ENCODE assay signal across 11 cellular contexts in genomic region chr1:245085508-245086095, GRCh38.
A peak's percentile ranks its signal among the peaks of the same experiment; 100 is the strongest.
DNase-seq lines count a peak whose midpoint lies in the region; ATAC-seq and TF ChIP-seq lines count a peak whose summit lies in the region.
"Had no signal": no experiment of that assay in that cellular context is flagged by ENCODE, and none has a peak within 500 bp of the region (broad histone marks: within the 10 kb centered on the region; RNA-seq: fewer than 3 reads in every experiment).

No MANE protein-coding gene starts in this region.

- DNase-seq in GM12865 (ENCODE audit: low read depth), result peak; percentile 51
- peak; percentile 43 for DNase-seq in HCT116 (ENCODE audit: low read depth, low spot score)
- DNase-seq in T1000 (lab: John Stamatoyannopoulos, UW), result peak; percentile 53
- peak; percentile 88 for DNase-seq in kidney tubule cell (ENCODE audit: low spot score)
- no peak for DNase-seq in Karpas-422
- no peak for DNase-seq in NCI-H82 (lab: John Stamatoyannopoulos, UW)
- DNase-seq in cerebellar cortex (ENCODE audit: low spot score), result no peak
- DNase-seq: stimulated activated CD4-positive, alpha-beta T cell treated with anti-CD3 and anti-CD28 coated beads, Interleukin-12 subunit alpha, Interleukin-12 subunit beta, amount 100 ng/mL, for 4 hours had no signal

- POLR2A ChIA-PET in HCT116 (lab: Charles Lee), result no interaction called here

- RAD21 ChIA-PET in HCT116 (lab: Charles Lee; ENCODE audit: low non-redundant PET in 1 of 2, low total read pairs in 2 of 2, uncharacterized antibody in 2 of 2, unreplicated experiment in 2 of 2), result interaction anchor here in 1 of 2 experiments (1.4 kb wide), 1 partner anchor 67 kb away, joined by 3 read pairs; no protein-coding TSS in a partner anchor

- H3K36me3 ChIP-seq in HCT116 (ENCODE audit: control insufficient read depth in 1 of 2, insufficient read depth in 2 of 2, low read length in 2 of 2), result no peaks in the 10 kb centered on the region
- H3K36me3 ChIP-seq in Karpas-422 (ENCODE audit: insufficient read depth, low read length), result no peaks in the 10 kb centered on the region

- CTCF ChIA-PET in HCT116 (lab: Charles Lee), result no interaction called here

- H3K4me1 ChIP-seq in HCT116 (ENCODE audit: control insufficient read depth in 1 of 2, insufficient read depth in 2 of 2, low read length in 2 of 2) (peaks cover 9 to 23% of the 10 kb centered on the region in 2 experiments; a peak in 3 of 4 replicates), Karpas-422 (ENCODE audit: low read length) (no peaks in the 10 kb centered on the region)

- BruUV-seq in HCT116 (replicated peaks; lab: Mats Ljungman, UMichigan), result no TSS peak

- H3K9me2 ChIP-seq in HCT116 (ENCODE audit: insufficient read depth) (no peaks in the 10 kb centered on the region), Karpas-422 (replicated peaks; ENCODE audit: insufficient read depth, low read length) (no peaks in the 10 kb centered on the region)

- H3K79me2 ChIP-seq in HCT116 (ENCODE audit: insufficient read depth, low read length) (no peaks in the 10 kb centered on the region), Karpas-422 (ENCODE audit: low read length) (no peaks in the 10 kb centered on the region)

- H3K4me3 ChIP-seq in GM12865 (ENCODE audit: low read depth, low read length) (no peak overlapping the region), HCT116 (replicated peaks in 1 of 2; ENCODE audit: low read depth in 1 of 2, low read length in 2 of 2) (0 out of 4 replicates have a peak overlapping the region, but pooled peaks of 1 of the 2 experiments have one; percentile 3), Karpas-422 (ENCODE audit: low read length) (no peak overlapping the region)
- H3K4me3 ChIP-seq: PC-9 had no signal

- H4K20me1 ChIP-seq in HCT116 (ENCODE audit: insufficient read depth) (no peaks in the 10 kb centered on the region), Karpas-422 (ENCODE audit: insufficient read depth, low read depth, low read length) (no peaks in the 10 kb centered on the region)

- no peak for TF ChIP-seq CTCF in GM12865 (IDR thresholded peaks at IDR 0.05; ENCODE audit: insufficient read depth, low read depth, low read length, missing control alignments)
- TF ChIP-seq CTCF in HCT116 (IDR thresholded peaks at IDR 0.05 in 2 of 3, conservative IDR thresholded peaks at IDR 0.05 in 1 of 3; ENCODE audit: borderline replicate concordance in 1 of 3, insufficient read depth in 1 of 3, low read depth in 2 of 3, low read length in 2 of 3), result peak in 1 of 3 experiments; percentile 19; a peak in 1 of 6 replicates

- intact Hi-C loops in HCT116 (cut with micrococcal nuclease), result no loop called here

- 0 out of 2 replicates have a peak, but pooled peaks have one; percentile 11 for TF ChIP-seq RAD21 in HCT116 (IDR thresholded peaks at IDR 0.05; ENCODE audit: low read depth)

- no peak overlapping the region for H3K9ac ChIP-seq in HCT116 (ENCODE audit: low read length)
- no peak overlapping the region for H3K9ac ChIP-seq in Karpas-422 (ENCODE audit: low read length)

- peak overlapping the region; percentile 8 for H2AFZ ChIP-seq in HCT116 (ENCODE audit: low read depth, low read length, poor library complexity, severe bottlenecking)
- no peak overlapping the region for H2AFZ ChIP-seq in Karpas-422 (ENCODE audit: low read length)
- H2AFZ ChIP-seq: PC-9 had no signal

- ATAC-seq in HCT116 (peak; percentile 86), GM19452 (IDR thresholded peaks at IDR 0.05; ENCODE audit: unreplicated experiment) (no peak)

- TF ChIP-seq POLR2A in HCT116 (IDR thresholded peaks at IDR 0.05; ENCODE audit: borderline replicate concordance, extremely low read depth, insufficient read depth, insufficient read length), result no peak

- H3K4me2 ChIP-seq in HCT116 (ENCODE audit: low read length) (peak overlapping the region; percentile 56), Karpas-422 (ENCODE audit: low read depth, low read length, poor library complexity, severe bottlenecking) (no peak overlapping the region)
- H3K4me2 ChIP-seq: PC-9 had no signal

- peak overlapping the region; percentile 16; the same call in 1 of the 2 replicates for H3K27ac ChIP-seq in HCT116 (ENCODE audit: low read depth, low read length)
- no peak overlapping the region for H3K27ac ChIP-seq in Karpas-422 (ENCODE audit: low read length)
- H3K27ac ChIP-seq: HL-60, PC-9 had no signal

- no peaks in the 10 kb centered on the region for H3K9me3 ChIP-seq in HCT116 (ENCODE audit: control insufficient read depth in 1 of 2, insufficient read depth in 1 of 2, low read depth in 1 of 2, low read length in 2 of 2)
- no peaks in the 10 kb centered on the region for H3K9me3 ChIP-seq in Karpas-422 (ENCODE audit: low read length)

- H3K27me3 ChIP-seq in HCT116 (ENCODE audit: insufficient read depth, low read length) (no peaks in the 10 kb centered on the region), Karpas-422 (ENCODE audit: low read length) (no peaks in the 10 kb centered on the region)

TF ChIP-seq in HCT116, 20 proteins besides CTCF, POLR2A, EP300 and RAD21:
- TF ChIP-seq MAX (IDR thresholded peaks at IDR 0.05), result 0 out of 2 replicates have a peak, but pooled peaks have one; percentile 17
- peak; percentile 60 for TF ChIP-seq SRF (IDR thresholded peaks at IDR 0.05; ENCODE audit: low read depth)
- TF ChIP-seq ZFX (IDR thresholded peaks at IDR 0.05), result no peak
- TF ChIP-seq SP1 (IDR thresholded peaks at IDR 0.05; ENCODE audit: low read depth), result peak; percentile 62
- peak; percentile 48 for TF ChIP-seq EGR1 (IDR thresholded peaks at IDR 0.05; ENCODE audit: low read depth)
- peak; percentile 66 for TF ChIP-seq FOSL1 (IDR thresholded peaks at IDR 0.05; ENCODE audit: low read depth)
- TF ChIP-seq ZNF274 (IDR thresholded peaks at IDR 0.05; ENCODE audit: low read depth, low read length), result no peak
- peak; percentile 55; the same call in 1 of the 2 replicates for TF ChIP-seq JUND (IDR thresholded peaks at IDR 0.05)
- TF ChIP-seq EZH2 (IDR thresholded peaks at IDR 0.05), result no peak
TF ChIP-seq in HCT116: peak in this region for 6.

Comparison
In these comparisons a context has a peak if more than half of its experiments do, and no peak if none do; other contexts are left out.
1. DNase-seq: peak in GM12865 (single experiment), HCT116 (single experiment), T1000 (single experiment) and kidney tubule cell (single experiment); none in Karpas-422 (single experiment), NCI-H82 (single experiment) and cerebellar cortex (single experiment).